Comparison of ENCODE assay signal across 9 cellular contexts in genomic region chr20:64083380-64084208, GRCh38. TPM values are rescaled to one million over a fixed set of nuclear protein-coding genes. Genes with fewer than 3 reads are reported as not detected.
DNase-seq lines count a peak whose midpoint lies in the region; ATAC-seq and TF ChIP-seq lines count a peak whose summit lies in the region.
"Had no signal": no experiment of that assay in that cellular context is flagged by ENCODE, and none has a peak within 500 bp of the region (broad histone marks: within the 10 kb centered on the region; RNA-seq: fewer than 3 reads in every experiment).

No MANE protein-coding gene starts in this region.

- DNase-seq in Calu3 (peak; percentile 90), KG1 (lab: John Stamatoyannopoulos, UW) (peak; percentile 71), SHP77 (lab: John Stamatoyannopoulos, UW) (peak; percentile 85 to 95), osteoblast (ENCODE audit: insufficient read length, low spot score, missing footprints) (peak; percentile 98), type B pancreatic cell (ENCODE audit: extremely low spot score, unreplicated experiment) (no peak)
- DNase-seq in activated naive CD4-positive, alpha-beta T cell treated with anti-CD3 and anti-CD28 coated beads for 36 hours = peak; percentile 79

- WGBS in gastroesophageal sphincter (ENCODE audit: low coverage in 1 of 2), 2 donors = no CpG with 5 or more reads among the region's 108 CpGs

- no TSS peak for BruUV-seq in Calu3 (replicated peaks; lab: Mats Ljungman, UMichigan)

- H3K9me3 ChIP-seq in gastroesophageal sphincter = peaks cover 0 to 3% (median 0%) of the 10 kb centered on the region in 3 donors
- no peaks in the 10 kb centered on the region for H3K9me3 ChIP-seq in osteoblast (ENCODE audit: low read depth, low read length)

- TF ChIP-seq CTCF in Calu3 (IDR thresholded peaks at IDR 0.05; ENCODE audit: unreplicated experiment) (peak; percentile 73), gastroesophageal sphincter (IDR thresholded peaks at IDR 0.05) (peak in 3 of 4 experiments; percentile 59 to 85 (median 61)), osteoblast (IDR thresholded peaks at IDR 0.05; ENCODE audit: extremely low read depth, low read depth, low read length) (peak; percentile 17), type B pancreatic cell (conservative IDR thresholded peaks at IDR 0.05) (peak; percentile 75)

- peak overlapping the region; percentile 74 for H3K4me3 Mint-ChIP-seq in Calu3 (ENCODE audit: low read depth, unreplicated experiment)
- H3K4me3 Mint-ChIP-seq in activated naive CD4-positive, alpha-beta T cell treated with anti-CD3 and anti-CD28 coated beads for 36 hours = peak overlapping the region; percentile 69
- H3K4me3 Mint-ChIP-seq in type B pancreatic cell = peak overlapping the region; percentile 76

- H3K27me3 ChIP-seq in gastroesophageal sphincter (peaks cover 48% of the 10 kb centered on the region), osteoblast (ENCODE audit: insufficient read depth, low read length) (peaks cover 40% of the 10 kb centered on the region)

- ATAC-seq in gastroesophageal sphincter (peak; percentile 49), GM19463 (IDR thresholded peaks at IDR 0.05; ENCODE audit: unreplicated experiment) (no peak)

- TF ChIP-seq EP300 in gastroesophageal sphincter (IDR thresholded peaks at IDR 0.05) = no peak

- H3K4me2 ChIP-seq in osteoblast (ENCODE audit: insufficient read depth, low read length) = peak overlapping the region; percentile 61

- H3K27ac Mint-ChIP-seq in Calu3 (ENCODE audit: unreplicated experiment) = no peak overlapping the region
- H3K27ac Mint-ChIP-seq in activated naive CD4-positive, alpha-beta T cell treated with anti-CD3 and anti-CD28 coated beads for 36 hours = no peak overlapping the region
- no peak overlapping the region for H3K27ac Mint-ChIP-seq in type B pancreatic cell

- peak overlapping the region; percentile 23 to 62 for H3K4me3 ChIP-seq in gastroesophageal sphincter
- peak overlapping the region; percentile 52 for H3K4me3 ChIP-seq in osteoblast (ENCODE audit: insufficient read depth, low read length)

- H3K27me3 Mint-ChIP-seq in Calu3 (ENCODE audit: unreplicated experiment) (peaks cover 86% of the 10 kb centered on the region), type B pancreatic cell (peaks cover 59% of the 10 kb centered on the region)
- peaks cover 9% of the 10 kb centered on the region for H3K27me3 Mint-ChIP-seq in activated naive CD4-positive, alpha-beta T cell treated with anti-CD3 and anti-CD28 coated beads for 36 hours (ENCODE audit: low read depth)

- peaks cover 2% of the 10 kb centered on the region for H4K20me1 ChIP-seq in osteoblast (ENCODE audit: insufficient read depth, low read length)

- no peak overlapping the region for H2AFZ ChIP-seq in osteoblast (ENCODE audit: low read length)

- peak in 1 of 2 donors; percentile 0 for TF ChIP-seq POLR2A in gastroesophageal sphincter (IDR thresholded peaks at IDR 0.05)

- intact Hi-C loops in Calu3 (cut with micrococcal nuclease; ENCODE audit: unreplicated experiment) = loop anchor here (5.0 kb wide), 1 partner anchor 39 kb away; no protein-coding TSS in a partner anchor
- intact Hi-C loops in activated naive CD4-positive, alpha-beta T cell treated with anti-CD3 and anti-CD28 coated beads for 36 hours (cut with micrococcal nuclease) = loop anchor here (1.0 to 5.0 kb wide), 5 partner anchors 19 to 174 kb away; partner anchors contain the start of genes PCMTD2 and TCEA2

- CTCF ChIA-PET in Calu3 (lab: Charles Lee) = interaction anchor here (0.7 to 1.9 kb wide), 10 partner anchors 10 to 1638 kb away, joined by 3 to 11 read pairs (median 4); partner anchors contain the start of gene TCEA2
- CTCF ChIA-PET in activated naive CD4-positive, alpha-beta T cell treated with anti-CD3 and anti-CD28 coated beads for 36 hours (lab: Charles Lee) = interaction anchor here (1.1 to 5.7 kb wide), 7 partner anchors 16 to 172 kb away, joined by 3 to 47 read pairs (median 4); partner anchors contain the start of gene PCMTD2

- no peaks in the 10 kb centered on the region for H3K79me2 ChIP-seq in osteoblast (ENCODE audit: insufficient read depth, low read length)

- H3K9me3 Mint-ChIP-seq in Calu3 (ENCODE audit: low read depth, unreplicated experiment) (no peaks in the 10 kb centered on the region), type B pancreatic cell (no peaks in the 10 kb centered on the region)
- H3K9me3 Mint-ChIP-seq in activated naive CD4-positive, alpha-beta T cell treated with anti-CD3 and anti-CD28 coated beads for 36 hours = peaks cover 3% of the 10 kb centered on the region

- H3K36me3 ChIP-seq in gastroesophageal sphincter (no peaks in the 10 kb centered on the region), osteoblast (ENCODE audit: insufficient read depth, low read length) (no peaks in the 10 kb centered on the region)

- H3K4me1 ChIP-seq in gastroesophageal sphincter = peaks cover 0 to 46% (median 18%) of the 10 kb centered on the region in 3 donors
- peaks cover 9% of the 10 kb centered on the region for H3K4me1 ChIP-seq in osteoblast (ENCODE audit: insufficient read depth, low read length)

- H3K36me3 Mint-ChIP-seq in Calu3 (ENCODE audit: insufficient read depth, unreplicated experiment) (peaks cover 42% of the 10 kb centered on the region), type B pancreatic cell (no peaks in the 10 kb centered on the region)
- no peaks in the 10 kb centered on the region for H3K36me3 Mint-ChIP-seq in activated naive CD4-positive, alpha-beta T cell treated with anti-CD3 and anti-CD28 coated beads for 36 hours (ENCODE audit: low read depth)

- H3K27ac ChIP-seq in gastroesophageal sphincter = no peak overlapping the region
- no peak overlapping the region for H3K27ac ChIP-seq in osteoblast (ENCODE audit: low read depth, low read length)

- H3K4me1 Mint-ChIP-seq in Calu3 (ENCODE audit: low read depth, unreplicated experiment) = peaks cover 23% of the 10 kb centered on the region
- peaks cover 28% of the 10 kb centered on the region for H3K4me1 Mint-ChIP-seq in activated naive CD4-positive, alpha-beta T cell treated with anti-CD3 and anti-CD28 coated beads for 36 hours (ENCODE audit: low read depth)
- H3K4me1 Mint-ChIP-seq in type B pancreatic cell (ENCODE audit: unreplicated experiment) = peaks cover 22% of the 10 kb centered on the region

RNA-seq across cellular contexts. Expression of gene LKAAEAR1, which starts 0.6 kb away (rescaled TPM):
- total RNA-seq in Calu3 (2022) (not detected in 2 replicates), gastroesophageal sphincter (under 1 TPM in 1 of 4 donors, not detected in 3; 0.81 TPM), osteoblast (0.72 TPM in 1 of 2 replicates, not detected in the other), type B pancreatic cell (ENCODE audit: low replicate concordance) (not detected in 2 replicates)
- under 1 TPM; 0.33 to 0.62 TPM for total RNA-seq in activated naive CD4-positive, alpha-beta T cell treated with anti-CD3 and anti-CD28 coated beads for 36 hours

RNA-seq across cellular contexts. Expression of gene OPRL1, which starts 3.7 kb away (rescaled TPM):
- 0.17 and 0.33 TPM in 2 replicates for total RNA-seq in Calu3 (2022)
- total RNA-seq in activated naive CD4-positive, alpha-beta T cell treated with anti-CD3 and anti-CD28 coated beads for 36 hours = under 1 TPM; 0.45 to 0.47 TPM
- 1 to 10 TPM in 1 of 4 donors, under 1 TPM in 3; 0.50 to 1.1 (median 0.66) TPM for total RNA-seq in gastroesophageal sphincter
- 0.59 and 0.72 TPM in 2 replicates for total RNA-seq in osteoblast
- total RNA-seq in type B pancreatic cell (ENCODE audit: low replicate concordance) = 0.50 and 1.9 TPM in 2 replicates

RNA-seq across cellular contexts. Expression of gene RGS19, which starts 4.3 kb away (rescaled TPM):
- total RNA-seq in Calu3 (2022) = 17.2 and 17.8 TPM in 2 replicates
- total RNA-seq in activated naive CD4-positive, alpha-beta T cell treated with anti-CD3 and anti-CD28 coated beads for 36 hours = 10 to 100 TPM; 20.6 to 23.5 TPM
- 10 to 100 TPM in 2 of 4 donors, 1 to 10 TPM in 2; 3.4 to 16.0 (median 10.5) TPM for total RNA-seq in gastroesophageal sphincter
- 5.3 and 6.9 TPM in 2 replicates for total RNA-seq in osteoblast
- total RNA-seq in type B pancreatic cell (ENCODE audit: low replicate concordance) = 8.4 and 9.5 TPM in 2 replicates

RNA-seq across cellular contexts. Expression of gene TCEA2, which starts 20.6 kb away (rescaled TPM):
- total RNA-seq in Calu3 (2022) (39.9 and 43.7 TPM in 2 replicates), gastroesophageal sphincter (10 to 100 TPM; 28.1 to 39.7 (median 33.6) TPM), osteoblast (28.9 and 31.5 TPM in 2 replicates), type B pancreatic cell (ENCODE audit: low replicate concordance) (33.4 and 73.3 TPM in 2 replicates)
- total RNA-seq in activated naive CD4-positive, alpha-beta T cell treated with anti-CD3 and anti-CD28 coated beads for 36 hours = 10 to 100 TPM; 16.7 to 18.2 TPM

RNA-seq across cellular contexts. Expression of gene NPBWR2, which starts 23.8 kb away (rescaled TPM):
- not detected in 2 replicates for total RNA-seq in Calu3 (2022)
- not detected for total RNA-seq in activated naive CD4-positive, alpha-beta T cell treated with anti-CD3 and anti-CD28 coated beads for 36 hours
- not detected for total RNA-seq in gastroesophageal sphincter
- not detected in 2 replicates for total RNA-seq in osteoblast
- total RNA-seq in type B pancreatic cell (ENCODE audit: low replicate concordance) = not detected in 2 replicates
- total RNA-seq: activated CD8-positive, alpha-beta memory T cell treated with anti-CD3 and anti-CD28 coated beads for 36 hours had no signal

Comparison
In these comparisons a context has a peak if more than half of its experiments do, and no peak if none do; other contexts are left out.
1. CTCF ChIP-seq: peak in every context shown above with its lines; median percentile 75 in type B pancreatic cell; 73 in Calu3; 61 in gastroesophageal sphincter; 17 in osteoblast.